16 cellular contexts compared by ENCODE assay signal in genomic region chr15:68478853-68479252, GRCh38. TPM values are rescaled to one million over a fixed set of nuclear protein-coding genes. Genes with fewer than 3 reads are reported as not detected.
"Had no signal": no experiment of that assay in that cellular context is flagged by ENCODE, and none has a peak within 500 bp of the region (broad histone marks: within the 10 kb centered on the region; RNA-seq: fewer than 3 reads in every experiment).

No MANE protein-coding gene starts in this region.

- ATAC-seq: natural killer cell treated with Interleukin-12 subunit alpha and Interleukin-12 subunit beta and Interleukin-15 and Interleukin-18, amount 100 ng/mL, for 72 hours; right lobe of liver; SK-N-SH treated with all-trans-retinoic acid at 6 μM for 48 hours; stimulated activated memory B cell treated with anti-CD40 and anti-IgM and Interleukin-4, amounts not matched to agents 10 μg/mL and 1 μg/mL and 100 μg/mL, for 72 hours had no signal

- H3K9me3 ChIP-seq: gastrocnemius medialis, right lobe of liver, transverse colon had no signal

- H3K4me3 ChIP-seq: gastrocnemius medialis, right lobe of liver, transverse colon had no signal

- DNase-seq: activated CD4-positive, CD25-positive, alpha-beta regulatory T cell treated with anti-CD3 and anti-CD28 coated beads, Interleukin-2, amount 50 U/mL, for 72 hours; activated naive CD4-positive, alpha-beta T cell; activated naive CD8-positive, alpha-beta T cell treated with anti-CD3 and anti-CD28 coated beads, Interleukin-2, amount 10 ng/mL, durations not matched to agents 7 days and 5 days; erythroblast; kidney; mesendoderm; right lobe of liver; stimulated activated CD4-positive, alpha-beta T cell treated with anti-CD3 and anti-CD28 coated beads, Interleukin-2, amount 100 ng/mL, for 48 hours; T-helper 1 cell; T1000 had no signal

- H3K27me3 ChIP-seq: gastrocnemius medialis, right lobe of liver, transverse colon had no signal

- H3K36me3 ChIP-seq: gastrocnemius medialis, right lobe of liver, transverse colon had no signal

- H3K27ac ChIP-seq: right lobe of liver had no signal

- H3K4me1 ChIP-seq: gastrocnemius medialis, right lobe of liver had no signal

RNA-seq across cellular contexts. Expression of gene ITGA11, which starts 46.9 kb away (rescaled TPM):
- total RNA-seq: progenitor cell of endocrine pancreas had no signal
